12 cellular contexts compared by ENCODE assay signal in genomic region chr17:61393550-61393903, GRCh38. TPM values are rescaled to one million over a fixed set of nuclear protein-coding genes. Genes with fewer than 3 reads are reported as not detected.
A peak's percentile ranks its signal among the peaks of the same experiment; 100 is the strongest.
DNase-seq lines count a peak whose midpoint lies in the region; ATAC-seq, FAIRE-seq and TF ChIP-seq lines count a peak whose summit lies in the region.
"Had no signal": no experiment of that assay in that cellular context is flagged by ENCODE, and none has a peak within 500 bp of the region (broad histone marks: within the 10 kb centered on the region; RNA-seq: fewer than 3 reads in every experiment).

No MANE protein-coding gene starts in this region.

- H3K36me3 ChIP-seq in kidney (ENCODE audit: control insufficient read depth in 1 of 2, insufficient read depth in 2 of 2, low read length in 2 of 2), result no peaks in the 10 kb centered on the region

- no peak overlapping the region for H3K4me3 Mint-ChIP-seq in T-helper 17 cell
- H3K4me3 Mint-ChIP-seq in activated naive CD4-positive, alpha-beta T cell treated with anti-CD3 and anti-CD28 coated beads, Interleukin-2, amount 10 ng/mL, durations not matched to agents 7 days and 5 days, result no peak overlapping the region
- H3K4me3 Mint-ChIP-seq: activated naive CD8-positive, alpha-beta T cell treated with anti-CD3 and anti-CD28 coated beads, Interleukin-2, amount 10 ng/mL, durations not matched to agents 7 days and 5 days had no signal

- H3K27ac Mint-ChIP-seq in T-helper 17 cell, result no peak overlapping the region
- H3K27ac Mint-ChIP-seq in activated naive CD4-positive, alpha-beta T cell treated with anti-CD3 and anti-CD28 coated beads, Interleukin-2, amount 10 ng/mL, durations not matched to agents 7 days and 5 days, result no peak overlapping the region
- H3K27ac Mint-ChIP-seq: activated naive CD8-positive, alpha-beta T cell treated with anti-CD3 and anti-CD28 coated beads, Interleukin-2, amount 10 ng/mL, durations not matched to agents 7 days and 5 days had no signal

- H3K36me3 Mint-ChIP-seq in T-helper 17 cell (ENCODE audit: low read depth), result no peaks in the 10 kb centered on the region
- peaks cover 2% of the 10 kb centered on the region for H3K36me3 Mint-ChIP-seq in activated naive CD4-positive, alpha-beta T cell treated with anti-CD3 and anti-CD28 coated beads, Interleukin-2, amount 10 ng/mL, durations not matched to agents 7 days and 5 days
- H3K36me3 Mint-ChIP-seq: activated naive CD8-positive, alpha-beta T cell treated with anti-CD3 and anti-CD28 coated beads, Interleukin-2, amount 10 ng/mL, durations not matched to agents 7 days and 5 days had no signal

- peak overlapping the region in 1 of 2 donors; percentile 19 for H3K9ac ChIP-seq in kidney (ENCODE audit: low read length in 2 of 2)

- H3K9me3 Mint-ChIP-seq in activated naive CD4-positive, alpha-beta T cell treated with anti-CD3 and anti-CD28 coated beads, Interleukin-2, amount 10 ng/mL, durations not matched to agents 7 days and 5 days, result no peaks in the 10 kb centered on the region
- H3K9me3 Mint-ChIP-seq: activated naive CD8-positive, alpha-beta T cell treated with anti-CD3 and anti-CD28 coated beads, Interleukin-2, amount 10 ng/mL, durations not matched to agents 7 days and 5 days had no signal

- DNase-seq in AG10803 (ENCODE audit: low read depth), result no peak
- DNase-seq in H4 (ENCODE audit: low spot score), result peak; percentile 33
- DNase-seq in T-helper 17 cell, result no peak
- no peak for DNase-seq in kidney
- DNase-seq in activated naive CD4-positive, alpha-beta T cell treated with anti-CD3 and anti-CD28 coated beads, Interleukin-2, amount 10 ng/mL, durations not matched to agents 7 days and 5 days, result no peak
- no peak for DNase-seq in GM03348 (ENCODE audit: low spot score)
- DNase-seq: activated naive CD8-positive, alpha-beta T cell treated with anti-CD3 and anti-CD28 coated beads, Interleukin-2, amount 10 ng/mL, durations not matched to agents 7 days and 5 days; NCI-H1694; T-helper 9 cell had no signal

- peak overlapping the region; percentile 65 to 95 for H3K27ac ChIP-seq in kidney (ENCODE audit: low read depth in 2 of 2, low read length in 2 of 2)

- TF ChIP-seq CTCF in AG10803 (conservative IDR thresholded peaks at IDR 0.05; ENCODE audit: low read length) (peak; percentile 29; the same call in 1 of the 2 replicates), kidney (IDR thresholded peaks at IDR 0.05; ENCODE audit: borderline replicate concordance, extremely low read depth, insufficient read depth) (peak; percentile 30)

- H3K9me3 ChIP-seq in T-helper 17 cell (ENCODE audit: control insufficient read depth, low read length, poor library complexity, severe bottlenecking) (no peaks in the 10 kb centered on the region), kidney (ENCODE audit: control insufficient read depth in 1 of 2, low read length in 2 of 2) (no peaks in the 10 kb centered on the region)

- CTCF ChIA-PET in activated naive CD4-positive, alpha-beta T cell treated with anti-CD3 and anti-CD28 coated beads, Interleukin-2, amount 10 ng/mL, durations not matched to agents 7 days and 5 days (lab: Charles Lee), result interaction anchor here (1.0 to 2.1 kb wide), 3 partner anchors 17 to 422 kb away, joined by 3 to 7 read pairs (median 3); no protein-coding TSS in a partner anchor

- H3K4me1 Mint-ChIP-seq in T-helper 17 cell, result peaks cover 13% of the 10 kb centered on the region
- H3K4me1 Mint-ChIP-seq in activated naive CD4-positive, alpha-beta T cell treated with anti-CD3 and anti-CD28 coated beads, Interleukin-2, amount 10 ng/mL, durations not matched to agents 7 days and 5 days, result peaks cover 7% of the 10 kb centered on the region

- intact Hi-C loops in kidney (cut with DNase I), result no loop called here

- H3K4me1 ChIP-seq in kidney (ENCODE audit: control insufficient read depth in 1 of 2, insufficient read depth in 1 of 2, low read depth in 1 of 2, low read length in 2 of 2), result peaks cover 6 to 26% of the 10 kb centered on the region in 2 donors

- peak; percentile 34 for ATAC-seq in T-helper 17 cell
- no peak for ATAC-seq in HG03159 (IDR thresholded peaks at IDR 0.05; ENCODE audit: unreplicated experiment)
- ATAC-seq in HG03457 (IDR thresholded peaks at IDR 0.05; ENCODE audit: unreplicated experiment), result no peak

- H3K27me3 Mint-ChIP-seq in T-helper 17 cell, result peaks cover 39% of the 10 kb centered on the region
- peaks cover 87% of the 10 kb centered on the region for H3K27me3 Mint-ChIP-seq in activated naive CD4-positive, alpha-beta T cell treated with anti-CD3 and anti-CD28 coated beads, Interleukin-2, amount 10 ng/mL, durations not matched to agents 7 days and 5 days

- FAIRE-seq in kidney (lab: Jason Lieb, UNC), result no peak
- FAIRE-seq: urothelium cell line had no signal

- H3K4me3 ChIP-seq in AG10803 (ENCODE audit: low read length) (no peak overlapping the region), kidney (ENCODE audit: low read length in 2 of 2) (no peak overlapping the region)

RNA-seq across cellular contexts. Expression of gene TBX2, which starts 6.1 kb away (rescaled TPM):
- total RNA-seq in H4 (2014; rRNA removed; shearing (Covaris generic)), result 0.95 and 1.5 TPM in 2 replicates
- under 1 TPM in 1 of 2 donors, not detected in 1; 0.50 TPM for total RNA-seq in T-helper 17 cell
- 66.4 TPM for total RNA-seq in kidney
- polyA plus RNA-seq in kidney (ENCODE audit: insufficient read depth, low read depth, low replicate concordance), result 122 TPM
- total RNA-seq: activated naive CD8-positive, alpha-beta T cell treated with anti-CD3 and anti-CD28 coated beads, Interleukin-2, amount 10 ng/mL, durations not matched to agents 7 days and 5 days had no signal

RNA-seq across cellular contexts. Expression of gene TBX4, which starts 58.7 kb away (rescaled TPM):
- not detected in 2 replicates for total RNA-seq in H4 (2014; rRNA removed; shearing (Covaris generic))
- total RNA-seq in T-helper 17 cell (not detected), kidney (not detected)
- not detected for polyA plus RNA-seq in kidney (ENCODE audit: insufficient read depth, low read depth, low replicate concordance)
- total RNA-seq: activated naive CD8-positive, alpha-beta T cell treated with anti-CD3 and anti-CD28 coated beads, Interleukin-2, amount 10 ng/mL, durations not matched to agents 7 days and 5 days had no signal

Comparison
In these comparisons a context has a peak if more than half of its experiments do, and no peak if none do; other contexts are left out.
1. RNA of gene TBX2, which starts 6.1 kb away (total RNA-seq): 66.4 TPM in kidney (single experiment); 0.95 to 1.5 TPM in H4 and 0.50 TPM in T-helper 17 cell; every median in the first group is over 10 times any median in the second.